19 cellular contexts compared by ENCODE assay signal in genomic region chr1:233364026-233364425, GRCh38.
"Had no signal": no experiment of that assay in that cellular context is flagged by ENCODE, and none has a peak within 500 bp of the region (broad histone marks: within the 10 kb centered on the region; RNA-seq: fewer than 3 reads in every experiment).

No MANE protein-coding gene starts in this region.

- DNase-seq: activated CD4-positive, alpha-beta memory T cell treated with anti-CD3 and anti-CD28 coated beads, Interleukin-2, amount 10 ng/mL, durations not matched to agents 7 days and 5 days; activated CD4-positive, alpha-beta T cell treated with anti-CD3 and anti-CD28 coated beads, Interleukin-2, amount 50 U/mL, for 1 hour; activated CD4-positive, CD25-positive, alpha-beta regulatory T cell; activated gamma-delta T cell treated with Interleukin-2 at 50 U/mL for 16 hours; activated naive CD4-positive, alpha-beta T cell treated with anti-CD3 and anti-CD28 coated beads, Interleukin-2, amount 10 ng/mL, durations not matched to agents 7 days and 5 days; activated naive CD8-positive, alpha-beta T cell treated with anti-CD3 and anti-CD28 coated beads for 36 hours; activated T-cell treated with anti-CD3 and anti-CD28 coated beads for 4 hours; activated T-cell treated with anti-CD3 and anti-CD28 coated beads, Interleukin-2, amount 50 U/mL, for 48 hours; MG63; MV-4-11; NCI-H1417 treated with DMSO at 0.1 percent for 48 hours; NCI-H345; NCI-H510A; NCI-H526 treated with DMSO at 0.1 percent for 48 hours; T-cell; T-helper 2 cell; T1000 had no signal

- H3K4me1 Mint-ChIP-seq: activated naive CD4-positive, alpha-beta T cell treated with anti-CD3 and anti-CD28 coated beads, Interleukin-2, amount 10 ng/mL, durations not matched to agents 7 days and 5 days; activated naive CD8-positive, alpha-beta T cell treated with anti-CD3 and anti-CD28 coated beads for 36 hours; activated T-helper 17 cell treated with anti-CD3 and anti-CD28 coated beads, Interleukin-2, amount 50 U/mL, for 72 hours; T-cell had no signal

- H3K9me3 Mint-ChIP-seq: activated CD4-positive, alpha-beta memory T cell treated with anti-CD3 and anti-CD28 coated beads, Interleukin-2, amount 10 ng/mL, durations not matched to agents 7 days and 5 days; activated naive CD4-positive, alpha-beta T cell treated with anti-CD3 and anti-CD28 coated beads, Interleukin-2, amount 10 ng/mL, durations not matched to agents 7 days and 5 days; activated naive CD8-positive, alpha-beta T cell treated with anti-CD3 and anti-CD28 coated beads for 36 hours; activated T-helper 17 cell treated with anti-CD3 and anti-CD28 coated beads, Interleukin-2, amount 50 U/mL, for 72 hours; T-cell had no signal

- ATAC-seq: activated T-helper 17 cell treated with anti-CD3 and anti-CD28 coated beads, Interleukin-2, amount 50 U/mL, for 72 hours; Right ventricle myocardium inferior; T-cell had no signal

- H3K27ac Mint-ChIP-seq: activated CD4-positive, alpha-beta memory T cell treated with anti-CD3 and anti-CD28 coated beads, Interleukin-2, amount 10 ng/mL, durations not matched to agents 7 days and 5 days; activated naive CD4-positive, alpha-beta T cell treated with anti-CD3 and anti-CD28 coated beads, Interleukin-2, amount 10 ng/mL, durations not matched to agents 7 days and 5 days; activated naive CD8-positive, alpha-beta T cell treated with anti-CD3 and anti-CD28 coated beads for 36 hours; activated T-helper 17 cell treated with anti-CD3 and anti-CD28 coated beads, Interleukin-2, amount 50 U/mL, for 72 hours; T-cell had no signal

- H3K4me3 Mint-ChIP-seq: activated CD4-positive, alpha-beta memory T cell treated with anti-CD3 and anti-CD28 coated beads, Interleukin-2, amount 10 ng/mL, durations not matched to agents 7 days and 5 days; activated naive CD4-positive, alpha-beta T cell treated with anti-CD3 and anti-CD28 coated beads, Interleukin-2, amount 10 ng/mL, durations not matched to agents 7 days and 5 days; activated naive CD8-positive, alpha-beta T cell treated with anti-CD3 and anti-CD28 coated beads for 36 hours; activated T-helper 17 cell treated with anti-CD3 and anti-CD28 coated beads, Interleukin-2, amount 50 U/mL, for 72 hours; T-cell had no signal

- H3K27me3 Mint-ChIP-seq: activated CD4-positive, alpha-beta memory T cell treated with anti-CD3 and anti-CD28 coated beads, Interleukin-2, amount 10 ng/mL, durations not matched to agents 7 days and 5 days; activated T-helper 17 cell treated with anti-CD3 and anti-CD28 coated beads, Interleukin-2, amount 50 U/mL, for 72 hours had no signal

- H3K36me3 Mint-ChIP-seq: activated naive CD4-positive, alpha-beta T cell treated with anti-CD3 and anti-CD28 coated beads, Interleukin-2, amount 10 ng/mL, durations not matched to agents 7 days and 5 days; activated naive CD8-positive, alpha-beta T cell treated with anti-CD3 and anti-CD28 coated beads for 36 hours; T-cell had no signal
